In genomic region chr2:209389124-209389523, GRCh38 we compare ENCODE assay signal across 20 cellular contexts. TPM values are rescaled to one million over a fixed set of nuclear protein-coding genes. Genes with fewer than 3 reads are reported as not detected.
DNase-seq lines count a peak whose midpoint lies in the region; ATAC-seq and TF ChIP-seq lines count a peak whose summit lies in the region.
"Had no signal": no experiment of that assay in that cellular context is flagged by ENCODE, and none has a peak within 500 bp of the region (broad histone marks: within the 10 kb centered on the region; RNA-seq: fewer than 3 reads in every experiment).

No MANE protein-coding gene starts in this region.

- ATAC-seq in GM18520 (IDR thresholded peaks at IDR 0.05; ENCODE audit: unreplicated experiment) (no peak), upper lobe of right lung (no peak), GM21619 (IDR thresholded peaks at IDR 0.05; ENCODE audit: unreplicated experiment) (no peak)
- ATAC-seq: stimulated activated effector memory CD8-positive, alpha-beta T cell treated with anti-CD3 and anti-CD28 coated beads, Interleukin-12 subunit alpha, Interleukin-12 subunit beta, amount 100 ng/mL, for 72 hours had no signal

- DNase-seq in Ammon's horn (ENCODE audit: low spot score) (peak; percentile 29), NCI-H146 treated with DMSO at 0.1 percent for 48 hours (lab: John Stamatoyannopoulos, UW; ENCODE audit: unreplicated experiment) (peak; percentile 73), left kidney (ENCODE audit: low read depth, low spot score) (peak; percentile 14), upper lobe of right lung (no peak), A172 (ENCODE audit: low spot score) (no peak)
- DNase-seq: activated CD4-positive, alpha-beta T cell treated with anti-CD3 and anti-CD28 coated beads for 48 hours; activated naive CD4-positive, alpha-beta T cell treated with anti-CD3 and anti-CD28 coated beads, Interleukin-2, amount 50 U/mL, for 16 hours; HCEC 1CT; NCI-H1092; NCI-H1930; SK-N-SH; small intestine had no signal

- H3K9me3 ChIP-seq in upper lobe of right lung = no peaks in the 10 kb centered on the region
- H3K9me3 ChIP-seq: SK-N-SH had no signal

- H3K27me3 ChIP-seq in upper lobe of right lung = no peaks in the 10 kb centered on the region
- H3K27me3 ChIP-seq: cardiac muscle cell had no signal

- no peaks in the 10 kb centered on the region for H3K36me3 ChIP-seq in upper lobe of right lung
- H3K36me3 ChIP-seq: cardiac muscle cell had no signal

- TF ChIP-seq CTCF in upper lobe of right lung (IDR thresholded peaks at IDR 0.05) = no peak

- H3K4me3 ChIP-seq in upper lobe of right lung = no peak overlapping the region
- H3K4me3 ChIP-seq: cardiac muscle cell, lung had no signal

- peak overlapping the region; percentile 60 for H3K27ac ChIP-seq in angular gyrus (ENCODE audit: low read depth, low read length)
- H3K27ac ChIP-seq in upper lobe of right lung = no peak overlapping the region
- H3K27ac ChIP-seq: cardiac muscle cell, epithelial cell of prostate, RWPE1 had no signal

- intact Hi-C loops in upper lobe of right lung (cut with DNase I) = no loop called here

- H3K4me1 ChIP-seq in upper lobe of right lung = no peaks in the 10 kb centered on the region

RNA-seq across cellular contexts. Expression of gene MAP2, which starts 34.7 kb away (rescaled TPM):
- total RNA-seq in upper lobe of right lung = 44.0 TPM
- 2.1 and 4.3 TPM in 2 replicates for total RNA-seq in A172 (2014; rRNA removed; shearing (Covaris generic))

Comparison
In these comparisons a context has a peak if more than half of its experiments do, and no peak if none do; other contexts are left out.
1. DNase-seq: peak in Ammon's horn (single experiment), NCI-H146 treated with DMSO at 0.1 percent for 48 hours (single experiment) and left kidney (single experiment); none in upper lobe of right lung (single experiment) and A172 (single experiment).